1 cellular context compared by ENCODE assay signal in the genomic region with DNA sequence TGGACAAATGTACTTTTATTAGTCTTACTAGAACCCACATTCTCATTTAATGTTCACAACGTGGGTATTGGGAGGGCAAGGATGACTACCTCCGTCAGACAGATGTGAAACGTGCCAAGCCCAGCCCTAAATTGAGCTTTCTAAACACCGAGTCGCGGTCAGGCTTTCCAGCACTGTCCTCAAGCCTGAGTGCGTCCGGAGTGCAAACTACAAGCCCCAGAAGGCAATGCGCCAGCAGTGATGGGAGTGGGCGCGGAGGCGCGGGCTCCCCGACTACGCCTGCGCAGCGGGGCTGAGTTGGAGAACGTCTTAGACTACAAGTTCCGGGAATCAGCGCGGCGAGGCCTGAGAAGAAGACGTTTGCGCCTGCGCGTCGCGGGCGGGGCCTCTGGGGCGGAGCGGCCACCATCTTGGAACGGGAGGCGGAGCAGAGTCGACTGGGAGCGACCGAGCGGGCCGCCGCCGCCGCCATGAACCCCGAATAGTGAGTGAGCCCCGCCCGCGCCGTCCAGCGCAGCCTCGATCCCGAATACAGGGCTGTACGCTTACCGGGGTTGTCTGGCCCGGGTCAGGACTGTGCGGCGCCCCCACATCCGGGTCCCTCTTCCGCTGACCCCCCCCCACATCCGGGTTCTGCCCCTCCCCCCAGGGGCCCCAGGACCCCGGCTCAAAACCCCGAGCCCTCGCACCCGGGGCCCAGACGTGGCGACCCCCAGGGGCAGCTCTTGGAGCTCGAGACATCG.
TF ChIP-seq lines count a peak whose summit lies in the region.

TSS of gene RAB1B (plus strand) at position 430 of the 743 bp plus-strand sequence. CDS start at position 471, 41 bp downstream.

TF ChIP-seq in K562, 482 proteins besides CTCF, POLR2A, EP300 and RAD21 (continued from another document and continues in another):
- TF ChIP-seq, protein P1, sequence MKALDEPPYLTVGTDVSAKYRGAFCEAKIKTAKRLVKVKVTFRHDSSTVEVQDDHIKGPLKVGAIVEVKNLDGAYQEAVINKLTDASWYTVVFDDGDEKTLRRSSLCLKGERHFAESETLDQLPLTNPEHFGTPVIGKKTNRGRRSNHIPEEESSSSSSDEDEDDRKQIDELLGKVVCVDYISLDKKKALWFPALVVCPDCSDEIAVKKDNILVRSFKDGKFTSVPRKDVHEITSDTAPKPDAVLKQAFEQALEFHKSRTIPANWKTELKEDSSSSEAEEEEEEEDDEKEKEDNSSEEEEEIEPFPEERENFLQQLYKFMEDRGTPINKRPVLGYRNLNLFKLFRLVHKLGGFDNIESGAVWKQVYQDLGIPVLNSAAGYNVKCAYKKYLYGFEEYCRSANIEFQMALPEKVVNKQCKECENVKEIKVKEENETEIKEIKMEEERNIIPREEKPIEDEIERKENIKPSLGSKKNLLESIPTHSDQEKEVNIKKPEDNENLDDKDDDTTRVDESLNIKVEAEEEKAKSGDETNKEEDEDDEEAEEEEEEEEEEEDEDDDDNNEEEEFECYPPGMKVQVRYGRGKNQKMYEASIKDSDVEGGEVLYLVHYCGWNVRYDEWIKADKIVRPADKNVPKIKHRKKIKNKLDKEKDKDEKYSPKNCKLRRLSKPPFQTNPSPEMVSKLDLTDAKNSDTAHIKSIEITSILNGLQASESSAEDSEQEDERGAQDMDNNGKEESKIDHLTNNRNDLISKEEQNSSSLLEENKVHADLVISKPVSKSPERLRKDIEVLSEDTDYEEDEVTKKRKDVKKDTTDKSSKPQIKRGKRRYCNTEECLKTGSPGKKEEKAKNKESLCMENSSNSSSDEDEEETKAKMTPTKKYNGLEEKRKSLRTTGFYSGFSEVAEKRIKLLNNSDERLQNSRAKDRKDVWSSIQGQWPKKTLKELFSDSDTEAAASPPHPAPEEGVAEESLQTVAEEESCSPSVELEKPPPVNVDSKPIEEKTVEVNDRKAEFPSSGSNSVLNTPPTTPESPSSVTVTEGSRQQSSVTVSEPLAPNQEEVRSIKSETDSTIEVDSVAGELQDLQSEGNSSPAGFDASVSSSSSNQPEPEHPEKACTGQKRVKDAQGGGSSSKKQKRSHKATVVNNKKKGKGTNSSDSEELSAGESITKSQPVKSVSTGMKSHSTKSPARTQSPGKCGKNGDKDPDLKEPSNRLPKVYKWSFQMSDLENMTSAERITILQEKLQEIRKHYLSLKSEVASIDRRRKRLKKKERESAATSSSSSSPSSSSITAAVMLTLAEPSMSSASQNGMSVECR (CRISPR knock-in tag; IDR thresholded peaks at IDR 0.05): no peak
- no peak for TF ChIP-seq ZNF561 (CRISPR knock-in tag; conservative IDR thresholded peaks at IDR 0.05)
- TF ChIP-seq ZNF507 (tag; conservative IDR thresholded peaks at IDR 0.05): no peak
- TF ChIP-seq POLR2H (tag; IDR thresholded peaks at IDR 0.05; ENCODE audit: low read depth): peak; percentile 78
- TF ChIP-seq RBFOX2 (IDR thresholded peaks at IDR 0.05; ENCODE audit: low read depth, low read length): peak; percentile 81
- TF ChIP-seq ERF (CRISPR knock-in tag; IDR thresholded peaks at IDR 0.05): 0 out of 2 replicates have a peak, but pooled peaks have one; percentile 42
- TF ChIP-seq, protein P2, sequence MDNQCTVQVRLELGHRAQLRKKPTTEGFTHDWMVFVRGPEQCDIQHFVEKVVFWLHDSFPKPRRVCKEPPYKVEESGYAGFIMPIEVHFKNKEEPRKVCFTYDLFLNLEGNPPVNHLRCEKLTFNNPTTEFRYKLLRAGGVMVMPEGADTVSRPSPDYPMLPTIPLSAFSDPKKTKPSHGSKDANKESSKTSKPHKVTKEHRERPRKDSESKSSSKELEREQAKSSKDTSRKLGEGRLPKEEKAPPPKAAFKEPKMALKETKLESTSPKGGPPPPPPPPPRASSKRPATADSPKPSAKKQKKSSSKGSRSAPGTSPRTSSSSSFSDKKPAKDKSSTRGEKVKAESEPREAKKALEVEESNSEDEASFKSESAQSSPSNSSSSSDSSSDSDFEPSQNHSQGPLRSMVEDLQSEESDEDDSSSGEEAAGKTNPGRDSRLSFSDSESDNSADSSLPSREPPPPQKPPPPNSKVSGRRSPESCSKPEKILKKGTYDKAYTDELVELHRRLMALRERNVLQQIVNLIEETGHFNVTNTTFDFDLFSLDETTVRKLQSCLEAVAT (IDR thresholded peaks at IDR 0.05): 0 out of 4 replicates have a peak, but pooled peaks of 1 of the 2 experiments have one; percentile 2
- TF ChIP-seq ELF1 (tag; IDR thresholded peaks at IDR 0.05): peak; percentile 89
- TF ChIP-seq RBM14 (IDR thresholded peaks at IDR 0.05; ENCODE audit: borderline replicate concordance, insufficient read depth, low read depth, low read length): no peak
- TF ChIP-seq MAFK (IDR thresholded peaks at IDR 0.05; ENCODE audit: low read length): no peak
- TF ChIP-seq IRF2 (CRISPR knock-in tag; IDR thresholded peaks at IDR 0.05): no peak
- no peak for TF ChIP-seq DIDO1 (tag; IDR thresholded peaks at IDR 0.05; ENCODE audit: low read depth)
- no peak for TF ChIP-seq DMBX1 (CRISPR knock-in tag; IDR thresholded peaks at IDR 0.05; ENCODE audit: borderline replicate concordance)
- no peak for TF ChIP-seq MCM7 (IDR thresholded peaks at IDR 0.05)
- no peak for TF ChIP-seq ZNF282 (CRISPR knock-in tag; IDR thresholded peaks at IDR 0.05)
- TF ChIP-seq ATF7 (IDR thresholded peaks at IDR 0.05): peak; percentile 47; the same call in 1 of the 2 replicates
- no peak for TF ChIP-seq ZBTB34 (CRISPR knock-in tag; IDR thresholded peaks at IDR 0.05)
- TF ChIP-seq, protein P3, sequence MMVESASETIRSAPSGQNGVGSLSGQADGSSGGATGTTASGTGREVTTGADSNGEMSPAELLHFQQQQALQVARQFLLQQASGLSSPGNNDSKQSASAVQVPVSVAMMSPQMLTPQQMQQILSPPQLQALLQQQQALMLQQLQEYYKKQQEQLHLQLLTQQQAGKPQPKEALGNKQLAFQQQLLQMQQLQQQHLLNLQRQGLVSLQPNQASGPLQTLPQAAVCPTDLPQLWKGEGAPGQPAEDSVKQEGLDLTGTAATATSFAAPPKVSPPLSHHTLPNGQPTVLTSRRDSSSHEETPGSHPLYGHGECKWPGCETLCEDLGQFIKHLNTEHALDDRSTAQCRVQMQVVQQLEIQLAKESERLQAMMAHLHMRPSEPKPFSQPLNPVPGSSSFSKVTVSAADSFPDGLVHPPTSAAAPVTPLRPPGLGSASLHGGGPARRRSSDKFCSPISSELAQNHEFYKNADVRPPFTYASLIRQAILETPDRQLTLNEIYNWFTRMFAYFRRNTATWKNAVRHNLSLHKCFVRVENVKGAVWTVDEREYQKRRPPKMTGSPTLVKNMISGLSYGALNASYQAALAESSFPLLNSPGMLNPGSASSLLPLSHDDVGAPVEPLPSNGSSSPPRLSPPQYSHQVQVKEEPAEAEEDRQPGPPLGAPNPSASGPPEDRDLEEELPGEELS (CRISPR knock-in tag; IDR thresholded peaks at IDR 0.05; ENCODE audit: borderline replicate concordance): no peak
- no peak for TF ChIP-seq CHAMP1 (IDR thresholded peaks at IDR 0.05)
- TF ChIP-seq CREBBP (IDR thresholded peaks at IDR 0.05; ENCODE audit: low read depth, low read length): no peak
- TF ChIP-seq NR2C2 (CRISPR knock-in tag; IDR thresholded peaks at IDR 0.05): 0 out of 2 replicates have a peak, but pooled peaks have one; percentile 40
- TF ChIP-seq NR2C2 (tag; IDR thresholded peaks at IDR 0.05): peak; percentile 91
- peak; percentile 82 to 85 for TF ChIP-seq SIX5 (IDR thresholded peaks at IDR 0.05; ENCODE audit: borderline replicate concordance in 1 of 2, insufficient read depth in 1 of 2, low read depth in 1 of 2, low read length in 2 of 2)
- no peak for TF ChIP-seq ZFP30 (CRISPR knock-in tag; IDR thresholded peaks at IDR 0.05; ENCODE audit: borderline replicate concordance)
- TF ChIP-seq, protein P4, sequence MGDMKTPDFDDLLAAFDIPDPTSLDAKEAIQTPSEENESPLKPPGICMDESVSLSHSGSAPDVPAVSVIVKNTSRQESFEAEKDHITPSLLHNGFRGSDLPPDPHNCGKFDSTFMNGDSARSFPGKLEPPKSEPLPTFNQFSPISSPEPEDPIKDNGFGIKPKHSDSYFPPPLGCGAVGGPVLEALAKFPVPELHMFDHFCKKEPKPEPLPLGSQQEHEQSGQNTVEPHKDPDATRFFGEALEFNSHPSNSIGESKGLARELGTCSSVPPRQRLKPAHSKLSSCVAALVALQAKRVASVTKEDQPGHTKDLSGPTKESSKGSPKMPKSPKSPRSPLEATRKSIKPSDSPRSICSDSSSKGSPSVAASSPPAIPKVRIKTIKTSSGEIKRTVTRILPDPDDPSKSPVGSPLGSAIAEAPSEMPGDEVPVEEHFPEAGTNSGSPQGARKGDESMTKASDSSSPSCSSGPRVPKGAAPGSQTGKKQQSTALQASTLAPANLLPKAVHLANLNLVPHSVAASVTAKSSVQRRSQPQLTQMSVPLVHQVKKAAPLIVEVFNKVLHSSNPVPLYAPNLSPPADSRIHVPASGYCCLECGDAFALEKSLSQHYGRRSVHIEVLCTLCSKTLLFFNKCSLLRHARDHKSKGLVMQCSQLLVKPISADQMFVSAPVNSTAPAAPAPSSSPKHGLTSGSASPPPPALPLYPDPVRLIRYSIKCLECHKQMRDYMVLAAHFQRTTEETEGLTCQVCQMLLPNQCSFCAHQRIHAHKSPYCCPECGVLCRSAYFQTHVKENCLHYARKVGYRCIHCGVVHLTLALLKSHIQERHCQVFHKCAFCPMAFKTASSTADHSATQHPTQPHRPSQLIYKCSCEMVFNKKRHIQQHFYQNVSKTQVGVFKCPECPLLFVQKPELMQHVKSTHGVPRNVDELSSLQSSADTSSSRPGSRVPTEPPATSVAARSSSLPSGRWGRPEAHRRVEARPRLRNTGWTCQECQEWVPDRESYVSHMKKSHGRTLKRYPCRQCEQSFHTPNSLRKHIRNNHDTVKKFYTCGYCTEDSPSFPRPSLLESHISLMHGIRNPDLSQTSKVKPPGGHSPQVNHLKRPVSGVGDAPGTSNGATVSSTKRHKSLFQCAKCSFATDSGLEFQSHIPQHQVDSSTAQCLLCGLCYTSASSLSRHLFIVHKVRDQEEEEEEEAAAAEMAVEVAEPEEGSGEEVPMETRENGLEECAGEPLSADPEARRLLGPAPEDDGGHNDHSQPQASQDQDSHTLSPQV (IDR thresholded peaks at IDR 0.05): no peak
- no peak for TF ChIP-seq TAL1 (IDR thresholded peaks at IDR 0.05)
- TF ChIP-seq NFRKB (IDR thresholded peaks at IDR 0.05; ENCODE audit: low read depth): 0 out of 2 replicates have a peak, but pooled peaks have one; percentile 5
- TF ChIP-seq, protein P5, sequence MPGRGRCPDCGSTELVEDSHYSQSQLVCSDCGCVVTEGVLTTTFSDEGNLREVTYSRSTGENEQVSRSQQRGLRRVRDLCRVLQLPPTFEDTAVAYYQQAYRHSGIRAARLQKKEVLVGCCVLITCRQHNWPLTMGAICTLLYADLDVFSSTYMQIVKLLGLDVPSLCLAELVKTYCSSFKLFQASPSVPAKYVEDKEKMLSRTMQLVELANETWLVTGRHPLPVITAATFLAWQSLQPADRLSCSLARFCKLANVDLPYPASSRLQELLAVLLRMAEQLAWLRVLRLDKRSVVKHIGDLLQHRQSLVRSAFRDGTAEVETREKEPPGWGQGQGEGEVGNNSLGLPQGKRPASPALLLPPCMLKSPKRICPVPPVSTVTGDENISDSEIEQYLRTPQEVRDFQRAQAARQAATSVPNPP (IDR thresholded peaks at IDR 0.05; ENCODE audit: borderline replicate concordance, insufficient read depth, insufficient read length): no peak
- no peak for TF ChIP-seq ZNF121 (CRISPR knock-in tag; conservative IDR thresholded peaks at IDR 0.05)
- TF ChIP-seq, protein P6, sequence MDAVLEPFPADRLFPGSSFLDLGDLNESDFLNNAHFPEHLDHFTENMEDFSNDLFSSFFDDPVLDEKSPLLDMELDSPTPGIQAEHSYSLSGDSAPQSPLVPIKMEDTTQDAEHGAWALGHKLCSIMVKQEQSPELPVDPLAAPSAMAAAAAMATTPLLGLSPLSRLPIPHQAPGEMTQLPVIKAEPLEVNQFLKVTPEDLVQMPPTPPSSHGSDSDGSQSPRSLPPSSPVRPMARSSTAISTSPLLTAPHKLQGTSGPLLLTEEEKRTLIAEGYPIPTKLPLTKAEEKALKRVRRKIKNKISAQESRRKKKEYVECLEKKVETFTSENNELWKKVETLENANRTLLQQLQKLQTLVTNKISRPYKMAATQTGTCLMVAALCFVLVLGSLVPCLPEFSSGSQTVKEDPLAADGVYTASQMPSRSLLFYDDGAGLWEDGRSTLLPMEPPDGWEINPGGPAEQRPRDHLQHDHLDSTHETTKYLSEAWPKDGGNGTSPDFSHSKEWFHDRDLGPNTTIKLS (IDR thresholded peaks at IDR 0.05; ENCODE audit: borderline replicate concordance, low read depth): peak; percentile 85; the same call in 1 of the 2 replicates
- TF ChIP-seq CREB5 (CRISPR knock-in tag; IDR thresholded peaks at IDR 0.05): no peak
- TF ChIP-seq HNRNPL (IDR thresholded peaks at IDR 0.05; ENCODE audit: low read depth, low read length): no peak
- TF ChIP-seq CHD2 (IDR thresholded peaks at IDR 0.05; ENCODE audit: low read depth, low read length): peak; percentile 39; the same call in 1 of the 2 replicates
- TF ChIP-seq MYNN (IDR thresholded peaks at IDR 0.05): no peak
- no peak for TF ChIP-seq MYNN (CRISPR knock-in tag; IDR thresholded peaks at IDR 0.05)
